In the genomic region with DNA sequence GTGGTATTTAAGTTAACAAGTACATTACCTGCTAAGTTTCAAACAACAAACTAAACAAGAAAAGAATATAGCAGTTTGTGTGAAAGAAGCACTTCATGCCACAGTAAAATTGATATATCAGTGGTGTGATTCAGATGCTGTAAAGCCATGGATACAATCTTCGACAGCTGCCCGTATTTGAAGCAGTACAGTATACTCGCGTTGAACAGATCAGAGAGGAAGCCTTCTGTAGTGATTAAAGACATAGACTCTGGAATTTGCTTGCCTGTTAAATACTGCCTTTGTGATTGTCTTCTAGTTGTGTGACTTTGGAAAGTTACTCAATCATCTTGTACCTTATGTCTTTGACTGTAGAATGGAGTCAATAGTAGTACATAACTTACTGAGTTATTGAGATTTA, we compare ENCODE assay signal across 25 cellular contexts.
"Had no signal": no experiment of that assay in that cellular context is flagged by ENCODE, and none has a peak within 500 bp of the region (broad histone marks: within the 10 kb centered on the region; RNA-seq: fewer than 3 reads in every experiment).

No MANE protein-coding gene starts in this region.

- ATAC-seq: effector memory CD8-positive, alpha-beta T cell; left lung; lower lobe of right lung; natural killer cell; psoas muscle; stimulated activated naive CD8-positive, alpha-beta T cell treated with anti-CD3 and anti-CD28 coated beads, Interleukin-15, amount 100 ng/mL, for 72 hours had no signal

- H3K9me3 ChIP-seq: esophagus squamous epithelium, left lung, lower lobe of right lung, ovary, psoas muscle, suprapubic skin, transverse colon had no signal

- DNase-seq: caudate nucleus; cerebellar nuclear complex; cortex of kidney; effector memory CD8-positive, alpha-beta T cell; erythroblast; esophagus squamous epithelium; foreskin melanocyte; glutamatergic neuron; left lung; lower lobe of right lung; natural killer cell; occipital lobe; ovary; posterior cingulate gyrus; psoas muscle; retina; stimulated activated CD4-positive, alpha-beta T cell treated with anti-CD3 and anti-CD28 coated beads, Interleukin-12 subunit alpha, Interleukin-12 subunit beta, amount 100 ng/mL, for 4 hours; stimulated activated CD4-positive, alpha-beta T cell treated with anti-CD3 and anti-CD28 coated beads, Interleukin-1b, Interleukin-23, amount 100 ng/mL, for 48 hours; stimulated activated CD4-positive, alpha-beta T cell treated with anti-CD3 and anti-CD28 coated beads, Interleukin-4, amount 100 ng/mL, for 1 hour; stimulated activated CD8-positive, alpha-beta memory T cell treated with anti-CD3 and anti-CD28 coated beads, Interleukin-4, amount 100 ng/mL, for 48 hours; stimulated activated naive CD4-positive, alpha-beta T cell; stimulated activated naive CD8-positive, alpha-beta T cell treated with anti-CD3 and anti-CD28 coated beads, Interleukin-15, amount 100 ng/mL, for 72 hours; transverse colon had no signal

- H3K36me3 ChIP-seq: esophagus squamous epithelium, left lung, lower lobe of right lung, ovary, suprapubic skin, transverse colon had no signal

- H3K4me3 ChIP-seq: esophagus squamous epithelium, left lung, lower lobe of right lung, ovary, psoas muscle, skin epidermis, suprapubic skin, transverse colon had no signal

- H3K4me1 ChIP-seq: esophagus squamous epithelium, left lung, lower lobe of right lung, psoas muscle, suprapubic skin had no signal

- H3K27ac ChIP-seq: esophagus squamous epithelium, left lung, lower lobe of right lung, ovary, psoas muscle, skin epidermis, suprapubic skin had no signal

- H3K27me3 ChIP-seq: esophagus squamous epithelium, left lung, ovary, suprapubic skin, transverse colon had no signal
